ENCODE assay signal across 8 cellular contexts in genomic region chr5:68460147-68460760, GRCh38.
DNase-seq lines count a peak whose midpoint lies in the region; ATAC-seq lines count a peak whose summit lies in the region.

No MANE protein-coding gene starts in this region.

- peaks cover 23% of the 10 kb centered on the region for H3K4me1 Mint-ChIP-seq in activated CD8-positive, alpha-beta T cell treated with anti-CD3 and anti-CD28 coated beads, Interleukin-2, amount 10 ng/mL, durations not matched to agents 7 days and 5 days (ENCODE audit: low read depth)

- no peaks in the 10 kb centered on the region for H3K36me3 Mint-ChIP-seq in activated CD8-positive, alpha-beta T cell treated with anti-CD3 and anti-CD28 coated beads, Interleukin-2, amount 10 ng/mL, durations not matched to agents 7 days and 5 days (ENCODE audit: low read depth)

- ATAC-seq in GM19468 (IDR thresholded peaks at IDR 0.05; ENCODE audit: extremely low read depth, unreplicated experiment) (peak; percentile 68), GM19351 (IDR thresholded peaks at IDR 0.05; ENCODE audit: unreplicated experiment) (no peak), GM21423 (IDR thresholded peaks at IDR 0.05; ENCODE audit: unreplicated experiment) (no peak)
- peak; percentile 66 for ATAC-seq in activated CD8-positive, alpha-beta T cell treated with anti-CD3 and anti-CD28 coated beads, Interleukin-2, amount 10 ng/mL, durations not matched to agents 7 days and 5 days

- in situ Hi-C loops in Caki2 (cut with HindIII; ENCODE audit: low pct_unique_long_range_greater_than_20kb, low sequenced_read_pairs) = no loop called here

- POLR2A ChIA-PET in activated CD8-positive, alpha-beta T cell treated with anti-CD3 and anti-CD28 coated beads, Interleukin-2, amount 10 ng/mL, durations not matched to agents 7 days and 5 days (lab: Charles Lee) = no interaction called here

- no peaks in the 10 kb centered on the region for H3K9me3 Mint-ChIP-seq in activated CD8-positive, alpha-beta T cell treated with anti-CD3 and anti-CD28 coated beads, Interleukin-2, amount 10 ng/mL, durations not matched to agents 7 days and 5 days (ENCODE audit: insufficient read depth)

- no peaks in the 10 kb centered on the region for H3K27me3 Mint-ChIP-seq in activated CD8-positive, alpha-beta T cell treated with anti-CD3 and anti-CD28 coated beads, Interleukin-2, amount 10 ng/mL, durations not matched to agents 7 days and 5 days (ENCODE audit: low read depth)

- DNase-seq in Caki2 (ENCODE audit: low read depth) = peak; percentile 37
- DNase-seq in NCI-H2029 (lab: John Stamatoyannopoulos, UW) = peak; percentile 39
- DNase-seq in activated CD8-positive, alpha-beta T cell treated with anti-CD3 and anti-CD28 coated beads, Interleukin-2, amount 10 ng/mL, durations not matched to agents 7 days and 5 days = peak; percentile 72
- peak; percentile 59 for DNase-seq in glomerular visceral epithelial cell (ENCODE audit: extremely low spot score)
- DNase-seq in putamen (ENCODE audit: low spot score) = peak; percentile 34

- CTCF ChIA-PET in activated CD8-positive, alpha-beta T cell treated with anti-CD3 and anti-CD28 coated beads, Interleukin-2, amount 10 ng/mL, durations not matched to agents 7 days and 5 days (lab: Charles Lee) = interaction anchor here (1.0 to 7.6 kb wide), 8 partner anchors 11 to 176 kb away, joined by 3 to 122 read pairs (median 5); no protein-coding TSS in a partner anchor

- H3K4me3 Mint-ChIP-seq in activated CD8-positive, alpha-beta T cell treated with anti-CD3 and anti-CD28 coated beads, Interleukin-2, amount 10 ng/mL, durations not matched to agents 7 days and 5 days = no peak overlapping the region

- H3K27ac Mint-ChIP-seq in activated CD8-positive, alpha-beta T cell treated with anti-CD3 and anti-CD28 coated beads, Interleukin-2, amount 10 ng/mL, durations not matched to agents 7 days and 5 days = no peak overlapping the region

Comparison
In these comparisons a context has a peak if more than half of its experiments do, and no peak if none do; other contexts are left out.
1. ATAC-seq: peak in GM19468 (single experiment) and activated CD8-positive, alpha-beta T cell treated with anti-CD3 and anti-CD28 coated beads, Interleukin-2, amount 10 ng/mL, durations not matched to agents 7 days and 5 days (single experiment); none in GM19351 (single experiment) and GM21423 (single experiment).
2. Peak in every context shown above with its lines, with median percentiles within 50 percentile points of each other: DNase-seq.